In genomic region chr17:7572588-7573323, GRCh38 we compare ENCODE assay signal across 1 cellular context.
TF ChIP-seq lines count a peak whose summit lies in the region.

No MANE protein-coding gene starts in this region.

TF ChIP-seq in HepG2, 621 proteins besides CTCF, POLR2A, EP300 and RAD21 (continued from another document and continues in another):
- TF ChIP-seq ZNF142 (CRISPR knock-in tag; IDR thresholded peaks at IDR 0.05) (peak; percentile 17; the same call in 1 of the 2 replicates), ZNF572 (CRISPR knock-in tag; IDR thresholded peaks at IDR 0.05) (0 out of 2 replicates have a peak, but pooled peaks have one; percentile 68), ZNF570 (CRISPR knock-in tag; IDR thresholded peaks at IDR 0.05; ENCODE audit: borderline replicate concordance) (no peak), ZNF660 (CRISPR knock-in tag; IDR thresholded peaks at IDR 0.05; ENCODE audit: borderline replicate concordance, low read depth) (no peak; the same call in 1 of the 2 replicates), YEATS4 (CRISPR knock-in tag; IDR thresholded peaks at IDR 0.05; ENCODE audit: borderline replicate concordance) (no peak), CBFB (CRISPR knock-in tag; IDR thresholded peaks at IDR 0.05) (peak; percentile 81; the same call in 1 of the 2 replicates), FOXK1 (CRISPR knock-in tag; IDR thresholded peaks at IDR 0.05; ENCODE audit: borderline replicate concordance, low read depth) (no peak; the same call in 1 of the 2 replicates), ZNF329 (CRISPR knock-in tag; IDR thresholded peaks at IDR 0.05; ENCODE audit: low read depth) (peak; percentile 68; the same call in 1 of the 2 replicates), ZNF761 (CRISPR knock-in tag; conservative IDR thresholded peaks at IDR 0.05) (no peak; the same call in 1 of the 2 replicates), HMG20A (CRISPR knock-in tag; IDR thresholded peaks at IDR 0.05; ENCODE audit: borderline replicate concordance) (no peak), TEAD2 (CRISPR knock-in tag; IDR thresholded peaks at IDR 0.05) (0 out of 2 replicates have a peak, but pooled peaks have one; percentile 57), TGIF2 (CRISPR knock-in tag; IDR thresholded peaks at IDR 0.05) (no peak; the same call in 1 of the 2 replicates), DR1 (CRISPR knock-in tag; IDR thresholded peaks at IDR 0.05) (peak; percentile 99), SNAI1 (CRISPR knock-in tag; IDR thresholded peaks at IDR 0.05; ENCODE audit: borderline replicate concordance) (peak; percentile 84; the same call in 1 of the 2 replicates), ZNF367 (CRISPR knock-in tag; IDR thresholded peaks at IDR 0.05; ENCODE audit: borderline replicate concordance) (no peak), HDAC6 (IDR thresholded peaks at IDR 0.05; ENCODE audit: low read depth, low read length) (peak; percentile 87; the same call in 1 of the 2 replicates), TBX3 (IDR thresholded peaks at IDR 0.05; ENCODE audit: borderline replicate concordance) (0 out of 2 replicates have a peak, but pooled peaks have one; percentile 5), MTF1 (CRISPR knock-in tag; IDR thresholded peaks at IDR 0.05) (no peak), KMT2A (CRISPR knock-in tag; IDR thresholded peaks at IDR 0.05) (0 out of 2 replicates have a peak, but pooled peaks have one; percentile 14), ZNF704 (CRISPR knock-in tag; IDR thresholded peaks at IDR 0.05; ENCODE audit: borderline replicate concordance) (peak; percentile 57; the same call in 1 of the 2 replicates), CAMTA2 (CRISPR knock-in tag; IDR thresholded peaks at IDR 0.05; ENCODE audit: borderline replicate concordance) (peak; percentile 75; the same call in 1 of the 2 replicates), ZNF230 (CRISPR knock-in tag; IDR thresholded peaks at IDR 0.05) (0 out of 2 replicates have a peak, but pooled peaks have one; percentile 75), TFAP4 (IDR thresholded peaks at IDR 0.05; ENCODE audit: borderline replicate concordance, low read depth) (peak; percentile 4; the same call in 1 of the 2 replicates), ZNF772 (CRISPR knock-in tag; IDR thresholded peaks at IDR 0.05) (peak; percentile 81), U2AF1 (optimal IDR thresholded peaks at IDR 0.05; ENCODE audit: low read depth, low read length) (peak; percentile 1), PRDM10 (CRISPR knock-in tag; IDR thresholded peaks at IDR 0.05; ENCODE audit: low read depth) (no peak; the same call in 1 of the 2 replicates), NCOA5 (CRISPR knock-in tag; IDR thresholded peaks at IDR 0.05) (no peak), HOXA9 (CRISPR knock-in tag; IDR thresholded peaks at IDR 0.05; ENCODE audit: borderline replicate concordance) (peak; percentile 78; the same call in 1 of the 2 replicates), MXD4 (CRISPR knock-in tag; IDR thresholded peaks at IDR 0.05) (peak; percentile 20; the same call in 1 of the 2 replicates), ZZZ3 (CRISPR knock-in tag; IDR thresholded peaks at IDR 0.05; ENCODE audit: borderline replicate concordance) (0 out of 2 replicates have a peak, but pooled peaks have one; percentile 7), USF2 (IDR thresholded peaks at IDR 0.05; ENCODE audit: low read depth, low read length) (no peak), USF2 (CRISPR knock-in tag; IDR thresholded peaks at IDR 0.05; ENCODE audit: borderline replicate concordance) (peak; percentile 85), GLMP (CRISPR knock-in tag; IDR thresholded peaks at IDR 0.05; ENCODE audit: borderline replicate concordance) (no peak), PHF21A (CRISPR knock-in tag; IDR thresholded peaks at IDR 0.05) (0 out of 2 replicates have a peak, but pooled peaks have one; percentile 8), TMF1 (CRISPR knock-in tag; IDR thresholded peaks at IDR 0.05; ENCODE audit: low read depth) (peak; percentile 49; the same call in 1 of the 2 replicates), ZNF672 (CRISPR knock-in tag; IDR thresholded peaks at IDR 0.05) (peak; percentile 61; the same call in 1 of the 2 replicates)
- TF ChIP-seq, protein P1, sequence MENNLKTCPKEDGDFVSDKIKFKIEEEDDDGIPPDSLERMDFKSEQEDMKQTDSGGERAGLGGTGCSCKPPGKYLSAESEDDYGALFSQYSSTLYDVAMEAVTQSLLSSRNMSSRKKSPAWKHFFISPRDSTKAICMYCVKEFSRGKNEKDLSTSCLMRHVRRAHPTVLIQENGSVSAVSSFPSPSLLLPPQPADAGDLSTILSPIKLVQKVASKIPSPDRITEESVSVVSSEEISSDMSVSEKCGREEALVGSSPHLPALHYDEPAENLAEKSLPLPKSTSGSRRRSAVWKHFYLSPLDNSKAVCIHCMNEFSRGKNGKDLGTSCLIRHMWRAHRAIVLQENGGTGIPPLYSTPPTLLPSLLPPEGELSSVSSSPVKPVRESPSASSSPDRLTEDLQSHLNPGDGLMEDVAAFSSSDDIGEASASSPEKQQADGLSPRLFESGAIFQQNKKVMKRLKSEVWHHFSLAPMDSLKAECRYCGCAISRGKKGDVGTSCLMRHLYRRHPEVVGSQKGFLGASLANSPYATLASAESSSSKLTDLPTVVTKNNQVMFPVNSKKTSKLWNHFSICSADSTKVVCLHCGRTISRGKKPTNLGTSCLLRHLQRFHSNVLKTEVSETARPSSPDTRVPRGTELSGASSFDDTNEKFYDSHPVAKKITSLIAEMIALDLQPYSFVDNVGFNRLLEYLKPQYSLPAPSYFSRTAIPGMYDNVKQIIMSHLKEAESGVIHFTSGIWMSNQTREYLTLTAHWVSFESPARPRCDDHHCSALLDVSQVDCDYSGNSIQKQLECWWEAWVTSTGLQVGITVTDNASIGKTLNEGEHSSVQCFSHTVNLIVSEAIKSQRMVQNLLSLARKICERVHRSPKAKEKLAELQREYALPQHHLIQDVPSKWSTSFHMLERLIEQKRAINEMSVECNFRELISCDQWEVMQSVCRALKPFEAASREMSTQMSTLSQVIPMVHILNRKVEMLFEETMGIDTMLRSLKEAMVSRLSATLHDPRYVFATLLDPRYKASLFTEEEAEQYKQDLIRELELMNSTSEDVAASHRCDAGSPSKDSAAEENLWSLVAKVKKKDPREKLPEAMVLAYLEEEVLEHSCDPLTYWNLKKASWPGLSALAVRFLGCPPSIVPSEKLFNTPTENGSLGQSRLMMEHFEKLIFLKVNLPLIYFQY (CRISPR knock-in tag; IDR thresholded peaks at IDR 0.05; ENCODE audit: borderline replicate concordance): no peak
- TF ChIP-seq, protein P2, sequence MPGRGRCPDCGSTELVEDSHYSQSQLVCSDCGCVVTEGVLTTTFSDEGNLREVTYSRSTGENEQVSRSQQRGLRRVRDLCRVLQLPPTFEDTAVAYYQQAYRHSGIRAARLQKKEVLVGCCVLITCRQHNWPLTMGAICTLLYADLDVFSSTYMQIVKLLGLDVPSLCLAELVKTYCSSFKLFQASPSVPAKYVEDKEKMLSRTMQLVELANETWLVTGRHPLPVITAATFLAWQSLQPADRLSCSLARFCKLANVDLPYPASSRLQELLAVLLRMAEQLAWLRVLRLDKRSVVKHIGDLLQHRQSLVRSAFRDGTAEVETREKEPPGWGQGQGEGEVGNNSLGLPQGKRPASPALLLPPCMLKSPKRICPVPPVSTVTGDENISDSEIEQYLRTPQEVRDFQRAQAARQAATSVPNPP (CRISPR knock-in tag; IDR thresholded peaks at IDR 0.05): 0 out of 2 replicates have a peak, but pooled peaks have one; percentile 6
- TF ChIP-seq, protein P3, sequence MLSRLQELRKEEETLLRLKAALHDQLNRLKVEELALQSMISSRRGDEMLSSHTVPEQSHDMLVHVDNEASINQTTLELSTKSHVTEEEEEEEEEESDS (CRISPR knock-in tag; IDR thresholded peaks at IDR 0.05; ENCODE audit: borderline replicate concordance): peak; percentile 22; the same call in 1 of the 2 replicates
